In the genomic region with DNA sequence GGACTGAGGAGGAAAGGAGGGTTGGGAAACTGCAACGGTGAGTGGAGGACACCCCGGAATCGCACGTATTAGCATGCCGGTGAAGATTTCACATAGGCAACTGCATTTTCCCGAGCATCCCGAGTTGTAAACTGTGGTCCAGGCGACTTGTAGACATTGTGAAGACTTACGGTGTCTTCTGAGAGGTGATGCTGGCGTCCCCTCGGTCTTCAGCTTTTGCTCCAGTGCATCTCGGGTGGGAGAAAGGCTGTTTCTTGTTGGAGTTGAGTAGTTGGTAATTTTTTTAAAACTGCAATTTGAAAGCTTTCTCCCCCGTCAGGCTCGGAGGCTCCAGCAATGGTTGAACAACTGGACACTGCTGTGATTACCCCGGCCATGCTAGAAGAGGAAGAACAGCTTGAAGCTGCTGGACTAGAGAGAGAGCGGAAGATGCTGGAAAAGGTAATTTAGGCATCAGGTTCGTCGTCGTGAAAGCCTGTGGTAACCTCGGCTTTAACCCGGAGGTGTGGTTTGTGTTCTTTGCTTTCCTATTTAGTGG, we compare ENCODE assay signal across 8 cellular contexts. TPM values are rescaled to one million over a fixed set of nuclear protein-coding genes. Genes with fewer than 3 reads are reported as not detected.
A peak's percentile ranks its signal among the peaks of the same experiment; 100 is the strongest.
DNase-seq lines count a peak whose midpoint lies in the region; ATAC-seq and TF ChIP-seq lines count a peak whose summit lies in the region.

No MANE protein-coding gene starts in this region.

- H3K27ac Mint-ChIP-seq in endothelial cell (ENCODE audit: unreplicated experiment): peak overlapping the region; percentile 90

- POLR2A ChIA-PET in BJ (lab: Charles Lee): no interaction called here

- no peaks in the 10 kb centered on the region for H3K36me3 ChIP-seq in BJ (ENCODE audit: control insufficient read depth, insufficient read depth, low read length)

- TF ChIP-seq CTCF in BJ (IDR thresholded peaks at IDR 0.05; ENCODE audit: insufficient read depth, low read depth, low read length) (no peak), endothelial cell (IDR thresholded peaks at IDR 0.05; ENCODE audit: unreplicated experiment) (no peak)

- in situ Hi-C loops in SK-MEL-5 (cut with HindIII; ENCODE audit: low pct_unique_long_range_greater_than_20kb, low sequenced_read_pairs): no loop called here

- no peaks in the 10 kb centered on the region for H3K27me3 ChIP-seq in BJ (ENCODE audit: control insufficient read depth, insufficient read depth, low read length)
- no peaks in the 10 kb centered on the region for H3K27me3 ChIP-seq in mononuclear cell (ENCODE audit: insufficient read depth, low read length)

- H3K4me3 ChIP-seq in BJ (ENCODE audit: low read depth, low read length) (peak overlapping the region; percentile 95), mononuclear cell (ENCODE audit: low read length) (peak overlapping the region; percentile 86)

- peaks cover 35% of the 10 kb centered on the region for H3K4me1 Mint-ChIP-seq in endothelial cell (ENCODE audit: unreplicated experiment)

- H3K4me3 Mint-ChIP-seq in endothelial cell (ENCODE audit: unreplicated experiment): peak overlapping the region; percentile 99

- H3K36me3 Mint-ChIP-seq in endothelial cell (ENCODE audit: low read depth, unreplicated experiment): peaks cover 5% of the 10 kb centered on the region

- ATAC-seq in GM18867 (IDR thresholded peaks at IDR 0.05; ENCODE audit: unreplicated experiment) (peak; percentile 20), HG03432 (IDR thresholded peaks at IDR 0.05; ENCODE audit: unreplicated experiment) (peak; percentile 17), GM21529 (IDR thresholded peaks at IDR 0.05; ENCODE audit: unreplicated experiment) (no peak)

- H3K9me3 Mint-ChIP-seq in endothelial cell (ENCODE audit: unreplicated experiment): no peaks in the 10 kb centered on the region

- peaks cover 21% of the 10 kb centered on the region for H3K4me1 ChIP-seq in mononuclear cell (ENCODE audit: insufficient read depth, low read length)

- CTCF ChIA-PET in BJ (lab: Yijun Ruan, JAX): interaction anchor here (1.1 kb wide), 1 partner anchor 9 kb away, joined by 5 read pairs; no protein-coding TSS in a partner anchor

- H3K9me3 ChIP-seq in mononuclear cell (ENCODE audit: low read depth, low read length): no peaks in the 10 kb centered on the region

- DNase-seq in BJ (ENCODE audit: low read depth) (no peak), SK-MEL-5 (ENCODE audit: low read depth, low spot score) (peak; percentile 9), endothelial cell (ENCODE audit: low spot score) (peak; percentile 22), cortex of kidney (lab: John Stamatoyannopoulos, UW) (no peak)

- peaks cover 7% of the 10 kb centered on the region for H3K27me3 Mint-ChIP-seq in endothelial cell (ENCODE audit: unreplicated experiment)

RNA-seq across cellular contexts. Expression of a gene that starts 0.5 kb away (rescaled TPM):
- polyA plus RNA-seq in BJ (2011; rRNA removed): 6.7 and 11.1 TPM in 2 replicates
- 4.6 and 8.9 TPM in 2 replicates for polyA minus RNA-seq in BJ (2011; rRNA and poly(A)+ RNA removed)
- total RNA-seq in SK-MEL-5 (2014; rRNA removed; shearing (Covaris generic)): 24.3 and 29.1 TPM in 2 replicates
- 15.5 and 16.9 TPM in 2 replicates for polyA plus RNA-seq in SK-MEL-5 (2015; cell fraction: cytosol; rRNA removed)
- polyA plus RNA-seq in SK-MEL-5 (2015; cell fraction: nucleus; rRNA removed): 49.2 and 66.0 TPM in 2 replicates
- total RNA-seq in endothelial cell (ENCODE audit: unreplicated experiment) (58.8 TPM), mononuclear cell (19.7 TPM)

Comparison
In these comparisons a context has a peak if more than half of its experiments do, and no peak if none do; other contexts are left out.
1. DNase-seq: peak in SK-MEL-5 (single experiment) and endothelial cell (single experiment); none in BJ (single experiment) and cortex of kidney (single experiment).